Comparison of ENCODE assay signal across 10 cellular contexts in genomic region chr20:18739785-18740184, GRCh38.
DNase-seq lines count a peak whose midpoint lies in the region; ATAC-seq and TF ChIP-seq lines count a peak whose summit lies in the region.
"Had no signal": no experiment of that assay in that cellular context is flagged by ENCODE, and none has a peak within 500 bp of the region (broad histone marks: within the 10 kb centered on the region; RNA-seq: fewer than 3 reads in every experiment).

No MANE protein-coding gene starts in this region.

- no peak for ATAC-seq in HG02588 (IDR thresholded peaks at IDR 0.05; ENCODE audit: unreplicated experiment)
- ATAC-seq in CD4-positive, alpha-beta T cell (ENCODE audit: poor library complexity): no peak
- ATAC-seq: activated CD8-positive, alpha-beta T cell treated with anti-CD3 and anti-CD28 coated beads for 36 hours had no signal

- no peaks in the 10 kb centered on the region for H3K9me3 ChIP-seq in CD4-positive, alpha-beta T cell (ENCODE audit: control insufficient read depth, low read length)

- no peaks in the 10 kb centered on the region for H3K9me3 Mint-ChIP-seq in CD4-positive, alpha-beta T cell
- H3K9me3 Mint-ChIP-seq: activated CD8-positive, alpha-beta T cell treated with anti-CD3 and anti-CD28 coated beads for 36 hours had no signal

- H3K27me3 Mint-ChIP-seq in CD4-positive, alpha-beta T cell: no peaks in the 10 kb centered on the region
- H3K27me3 Mint-ChIP-seq: activated CD8-positive, alpha-beta T cell treated with anti-CD3 and anti-CD28 coated beads for 36 hours had no signal

- TF ChIP-seq CTCF in CD4-positive, alpha-beta T cell (IDR thresholded peaks at IDR 0.05): no peak

- H3K27ac Mint-ChIP-seq in CD4-positive, alpha-beta T cell: no peak overlapping the region
- H3K27ac Mint-ChIP-seq: activated CD8-positive, alpha-beta T cell treated with anti-CD3 and anti-CD28 coated beads for 36 hours had no signal

- no peak overlapping the region for H3K4me3 Mint-ChIP-seq in CD4-positive, alpha-beta T cell
- H3K4me3 Mint-ChIP-seq: activated CD8-positive, alpha-beta T cell treated with anti-CD3 and anti-CD28 coated beads for 36 hours had no signal

- no peaks in the 10 kb centered on the region for H3K27me3 ChIP-seq in CD4-positive, alpha-beta T cell (ENCODE audit: control insufficient read depth, insufficient read depth, low read length)

- H3K27ac ChIP-seq in CD4-positive, alpha-beta T cell (ENCODE audit: low read depth, low read length): no peak overlapping the region
- H3K27ac ChIP-seq: parathyroid adenoma had no signal

- CTCF ChIA-PET in HEK293T (lab: Yijun Ruan, JAX): interaction anchor here (1.4 kb wide), 1 partner anchor 108 kb away, joined by 3 read pairs; no protein-coding TSS in a partner anchor
- CTCF ChIA-PET in CD4-positive, alpha-beta T cell (lab: Charles Lee): no interaction called here

- DNase-seq in HEK293T (ENCODE audit: extremely low spot score) (peak; percentile 12), astrocyte of the hippocampus (ENCODE audit: low read depth, low spot score) (peak; percentile 80), iPS DF 19.7 (ENCODE audit: low read depth, low spot score) (peak; percentile 12), smooth muscle cell of the brain vasculature (ENCODE audit: low read depth, low spot score) (peak; percentile 64), cerebellar cortex (ENCODE audit: low spot score) (no peak)
- DNase-seq in activated T-cell treated with anti-CD3 and anti-CD28 coated beads, Interleukin-2, amount 50 U/mL, for 1 hour: no peak
- DNase-seq in CD4-positive, alpha-beta T cell: no peak
- DNase-seq: activated CD8-positive, alpha-beta T cell treated with anti-CD3 and anti-CD28 coated beads for 36 hours had no signal

- H3K4me1 Mint-ChIP-seq in CD4-positive, alpha-beta T cell (ENCODE audit: low read depth): peaks cover 7% of the 10 kb centered on the region

- H3K36me3 Mint-ChIP-seq in CD4-positive, alpha-beta T cell (ENCODE audit: low read depth): peaks cover 18% of the 10 kb centered on the region

- POLR2A ChIA-PET in HEK293T (lab: Yijun Ruan, JAX): interaction anchor here (0.6 kb wide), 1 partner anchor 151 kb away, joined by 3 read pairs; no protein-coding TSS in a partner anchor
- POLR2A ChIA-PET in CD4-positive, alpha-beta T cell (lab: Charles Lee): no interaction called here

- intact Hi-C loops in CD4-positive, alpha-beta T cell (cut with DNase I, micrococcal nuclease): no loop called here

TF ChIP-seq in HEK293T, 16 proteins besides CTCF, POLR2A, EP300 and RAD21:
- TF ChIP-seq, protein P1, sequence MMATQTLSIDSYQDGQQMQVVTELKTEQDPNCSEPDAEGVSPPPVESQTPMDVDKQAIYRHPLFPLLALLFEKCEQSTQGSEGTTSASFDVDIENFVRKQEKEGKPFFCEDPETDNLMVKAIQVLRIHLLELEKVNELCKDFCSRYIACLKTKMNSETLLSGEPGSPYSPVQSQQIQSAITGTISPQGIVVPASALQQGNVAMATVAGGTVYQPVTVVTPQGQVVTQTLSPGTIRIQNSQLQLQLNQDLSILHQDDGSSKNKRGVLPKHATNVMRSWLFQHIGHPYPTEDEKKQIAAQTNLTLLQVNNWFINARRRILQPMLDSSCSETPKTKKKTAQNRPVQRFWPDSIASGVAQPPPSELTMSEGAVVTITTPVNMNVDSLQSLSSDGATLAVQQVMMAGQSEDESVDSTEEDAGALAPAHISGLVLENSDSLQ (IDR thresholded peaks at IDR 0.05): peak; percentile 81
- TF ChIP-seq L3MBTL2 (conservative IDR thresholded peaks at IDR 0.05) (no peak), CTBP1 (IDR thresholded peaks at IDR 0.05; ENCODE audit: borderline replicate concordance) (no peak), TARDBP (IDR thresholded peaks at IDR 0.05) (no peak)

Comparison
In these comparisons a context has a peak if more than half of its experiments do, and no peak if none do; other contexts are left out.
1. DNase-seq: peak in HEK293T (single experiment), astrocyte of the hippocampus (single experiment), iPS DF 19.7 (single experiment) and smooth muscle cell of the brain vasculature (single experiment); none in activated T-cell treated with anti-CD3 and anti-CD28 coated beads, Interleukin-2, amount 50 U/mL, for 1 hour (single experiment), CD4-positive, alpha-beta T cell (0 of 10) and cerebellar cortex (single experiment).